In genomic region chr18:55625875-55626274, GRCh38 we compare ENCODE assay signal across 8 cellular contexts.
"Had no signal": no experiment of that assay in that cellular context is flagged by ENCODE, and none has a peak within 500 bp of the region (broad histone marks: within the 10 kb centered on the region; RNA-seq: fewer than 3 reads in every experiment).

No MANE protein-coding gene starts in this region.

- DNase-seq: GDM1, GF-D8 had no signal

- FAIRE-seq: G401.6, GM12878, GM12891, GM12892, GM18507, GM19239 had no signal

- ATAC-seq: GM12878 had no signal

- H3K4me3 ChIP-seq: GM12878 had no signal
